Comparison of ENCODE assay signal across 7 cellular contexts in the genomic region with DNA sequence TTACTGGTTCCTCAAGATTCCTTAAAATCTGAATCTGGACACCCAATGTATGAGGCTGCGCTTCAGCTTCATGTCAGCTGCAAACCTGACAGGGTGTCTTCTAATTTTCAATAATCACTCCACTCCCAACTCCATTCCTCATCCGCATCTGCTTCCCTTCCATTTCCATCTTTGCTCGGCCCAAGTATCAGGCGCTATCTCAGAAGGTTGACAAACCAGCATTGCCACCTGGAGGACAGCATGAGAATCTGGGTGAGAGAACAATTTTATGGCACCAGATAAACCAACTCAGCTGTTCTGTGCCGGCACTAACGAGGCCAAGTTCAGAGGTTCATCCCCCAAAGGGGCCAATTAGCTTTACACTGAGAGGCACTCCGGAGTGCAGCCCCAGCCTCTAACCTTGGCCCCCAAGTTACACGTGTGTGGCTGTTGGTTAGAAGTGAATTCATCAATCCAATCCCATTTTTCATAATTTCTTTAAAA.
DNase-seq lines count a peak whose midpoint lies in the region; ATAC-seq and TF ChIP-seq lines count a peak whose summit lies in the region.

No MANE protein-coding gene starts in this region.

- no peak overlapping the region for H3K27ac Mint-ChIP-seq in WTC11

- intact Hi-C loops in Right ventricle myocardium superior (cut with DNase I) (loop anchor here (2.0 kb wide), 1 partner anchor 112 kb away; no protein-coding TSS in a partner anchor), psoas muscle (cut with DNase I) (loop anchor here (1.0 to 2.0 kb wide), 2 partner anchors 112 to 113 kb away; no protein-coding TSS in a partner anchor)

- no peak overlapping the region for H3K4me3 ChIP-seq in DND-41 (ENCODE audit: low read depth in 1 of 2, low read length in 2 of 2)
- no peak overlapping the region for H3K4me3 ChIP-seq in H7 (ENCODE audit: insufficient read depth, low read depth, low read length)
- H3K4me3 ChIP-seq in psoas muscle: no peak overlapping the region

- H3K79me2 ChIP-seq in DND-41 (ENCODE audit: insufficient read depth, low read length): no peaks in the 10 kb centered on the region

- H4K20me1 ChIP-seq in DND-41 (ENCODE audit: insufficient read depth, low read length): no peaks in the 10 kb centered on the region

- peak; percentile 6 for DNase-seq in DND-41
- DNase-seq in H7: peak; percentile 71
- peak; percentile 57 for DNase-seq in NCI-H2029 (lab: John Stamatoyannopoulos, UW)
- DNase-seq in WTC11 (ENCODE audit: low spot score): peak; percentile 41
- no peak for DNase-seq in Right ventricle myocardium superior
- peak; percentile 29 to 58 for DNase-seq in psoas muscle

- H3K27ac ChIP-seq in DND-41 (ENCODE audit: low read length) (no peak overlapping the region), psoas muscle (no peak overlapping the region)

- H3K4me1 ChIP-seq in DND-41 (ENCODE audit: insufficient read depth, low read length) (no peaks in the 10 kb centered on the region), psoas muscle (no peaks in the 10 kb centered on the region)

- peaks cover 5% of the 10 kb centered on the region for H3K27me3 ChIP-seq in DND-41 (ENCODE audit: insufficient read depth, low read length, poor library complexity)
- H3K27me3 ChIP-seq in H7 (ENCODE audit: control insufficient read depth, insufficient read depth, low read length): no peaks in the 10 kb centered on the region
- H3K27me3 ChIP-seq in psoas muscle (ENCODE audit: insufficient read depth in 3 of 3, low read length in 2 of 3): no peaks in the 10 kb centered on the region

- POLR2A ChIA-PET in WTC11 (lab: Charles Lee): no interaction called here

- no peaks in the 10 kb centered on the region for H3K36me3 Mint-ChIP-seq in WTC11

- H3K4me1 Mint-ChIP-seq in WTC11: 0 out of 2 replicates have a peak, but pooled peaks cover 2% of the 10 kb centered on the region

- peaks cover 3% of the 10 kb centered on the region; the same call in 1 of the 2 replicates for H3K27me3 Mint-ChIP-seq in WTC11 (ENCODE audit: low read depth)

- ATAC-seq in DND-41 (ENCODE audit: insufficient read depth, low read depth): no peak
- ATAC-seq in WTC11: peak; percentile 91
- ATAC-seq in Right ventricle myocardium superior (ENCODE audit: poor library complexity): peak; percentile 86
- peak; percentile 79 to 94 (median 87) for ATAC-seq in psoas muscle
- no peak for ATAC-seq in HG03439 (IDR thresholded peaks at IDR 0.05; ENCODE audit: unreplicated experiment)

- CTCF ChIA-PET in WTC11 (lab: Charles Lee): interaction anchor here (0.6 to 2.9 kb wide), 23 partner anchors 10 to 271 kb away, joined by 3 to 32 read pairs (median 5); no protein-coding TSS in a partner anchor

- H3K4me2 ChIP-seq in DND-41 (ENCODE audit: insufficient read depth, low read length): no peak overlapping the region

- no peak overlapping the region for H3K4me3 Mint-ChIP-seq in WTC11

- TF ChIP-seq CTCF in DND-41 (IDR thresholded peaks at IDR 0.05; ENCODE audit: borderline replicate concordance, extremely low read depth, low read length, poor library complexity, severe bottlenecking) (peak; percentile 52), WTC11 (IDR thresholded peaks at IDR 0.05) (peak; percentile 28; the same call in 1 of the 2 replicates), psoas muscle (IDR thresholded peaks at IDR 0.05) (peak; percentile 71)

- no peaks in the 10 kb centered on the region for H3K9me3 ChIP-seq in DND-41 (ENCODE audit: insufficient read depth, low read length, severe bottlenecking)
- H3K9me3 ChIP-seq in psoas muscle: no peaks in the 10 kb centered on the region

- WGBS in psoas muscle, 3 donors: 13 to 19% (median 16%) methylated on average over 8 of the region's 8 CpGs

- no peaks in the 10 kb centered on the region for H3K9me3 Mint-ChIP-seq in WTC11

- H3K36me3 ChIP-seq in DND-41 (ENCODE audit: insufficient read depth, low read length): no peaks in the 10 kb centered on the region
- no peaks in the 10 kb centered on the region for H3K36me3 ChIP-seq in H7 (replicated peaks; ENCODE audit: control insufficient read depth, insufficient read depth, low read length)
- no peaks in the 10 kb centered on the region for H3K36me3 ChIP-seq in psoas muscle (ENCODE audit: insufficient read depth in 1 of 2, low read depth in 1 of 2)

- no peak overlapping the region for H3K9ac ChIP-seq in DND-41 (ENCODE audit: low read depth, low read length)

- no peak overlapping the region for H2AFZ ChIP-seq in DND-41 (ENCODE audit: low read depth, low read length)

TF ChIP-seq in WTC11, 78 proteins besides CTCF, POLR2A, EP300 and RAD21:
- TF ChIP-seq PRRX2 (CRISPR knock-in tag; IDR thresholded peaks at IDR 0.05) (no peak), IRF2 (CRISPR knock-in tag; IDR thresholded peaks at IDR 0.05; ENCODE audit: borderline replicate concordance, low read depth) (no peak), MYBL2 (CRISPR knock-in tag; IDR thresholded peaks at IDR 0.05) (no peak)
- TF ChIP-seq, protein P1, sequence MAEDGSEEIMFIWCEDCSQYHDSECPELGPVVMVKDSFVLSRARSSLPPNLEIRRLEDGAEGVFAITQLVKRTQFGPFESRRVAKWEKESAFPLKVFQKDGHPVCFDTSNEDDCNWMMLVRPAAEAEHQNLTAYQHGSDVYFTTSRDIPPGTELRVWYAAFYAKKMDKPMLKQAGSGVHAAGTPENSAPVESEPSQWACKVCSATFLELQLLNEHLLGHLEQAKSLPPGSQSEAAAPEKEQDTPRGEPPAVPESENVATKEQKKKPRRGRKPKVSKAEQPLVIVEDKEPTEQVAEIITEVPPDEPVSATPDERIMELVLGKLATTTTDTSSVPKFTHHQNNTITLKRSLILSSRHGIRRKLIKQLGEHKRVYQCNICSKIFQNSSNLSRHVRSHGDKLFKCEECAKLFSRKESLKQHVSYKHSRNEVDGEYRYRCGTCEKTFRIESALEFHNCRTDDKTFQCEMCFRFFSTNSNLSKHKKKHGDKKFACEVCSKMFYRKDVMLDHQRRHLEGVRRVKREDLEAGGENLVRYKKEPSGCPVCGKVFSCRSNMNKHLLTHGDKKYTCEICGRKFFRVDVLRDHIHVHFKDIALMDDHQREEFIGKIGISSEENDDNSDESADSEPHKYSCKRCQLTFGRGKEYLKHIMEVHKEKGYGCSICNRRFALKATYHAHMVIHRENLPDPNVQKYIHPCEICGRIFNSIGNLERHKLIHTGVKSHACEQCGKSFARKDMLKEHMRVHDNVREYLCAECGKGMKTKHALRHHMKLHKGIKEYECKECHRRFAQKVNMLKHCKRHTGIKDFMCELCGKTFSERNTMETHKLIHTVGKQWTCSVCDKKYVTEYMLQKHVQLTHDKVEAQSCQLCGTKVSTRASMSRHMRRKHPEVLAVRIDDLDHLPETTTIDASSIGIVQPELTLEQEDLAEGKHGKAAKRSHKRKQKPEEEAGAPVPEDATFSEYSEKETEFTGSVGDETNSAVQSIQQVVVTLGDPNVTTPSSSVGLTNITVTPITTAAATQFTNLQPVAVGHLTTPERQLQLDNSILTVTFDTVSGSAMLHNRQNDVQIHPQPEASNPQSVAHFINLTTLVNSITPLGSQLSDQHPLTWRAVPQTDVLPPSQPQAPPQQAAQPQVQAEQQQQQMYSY (CRISPR knock-in tag; IDR thresholded peaks at IDR 0.05): peak; percentile 77
- TF ChIP-seq, protein P2, sequence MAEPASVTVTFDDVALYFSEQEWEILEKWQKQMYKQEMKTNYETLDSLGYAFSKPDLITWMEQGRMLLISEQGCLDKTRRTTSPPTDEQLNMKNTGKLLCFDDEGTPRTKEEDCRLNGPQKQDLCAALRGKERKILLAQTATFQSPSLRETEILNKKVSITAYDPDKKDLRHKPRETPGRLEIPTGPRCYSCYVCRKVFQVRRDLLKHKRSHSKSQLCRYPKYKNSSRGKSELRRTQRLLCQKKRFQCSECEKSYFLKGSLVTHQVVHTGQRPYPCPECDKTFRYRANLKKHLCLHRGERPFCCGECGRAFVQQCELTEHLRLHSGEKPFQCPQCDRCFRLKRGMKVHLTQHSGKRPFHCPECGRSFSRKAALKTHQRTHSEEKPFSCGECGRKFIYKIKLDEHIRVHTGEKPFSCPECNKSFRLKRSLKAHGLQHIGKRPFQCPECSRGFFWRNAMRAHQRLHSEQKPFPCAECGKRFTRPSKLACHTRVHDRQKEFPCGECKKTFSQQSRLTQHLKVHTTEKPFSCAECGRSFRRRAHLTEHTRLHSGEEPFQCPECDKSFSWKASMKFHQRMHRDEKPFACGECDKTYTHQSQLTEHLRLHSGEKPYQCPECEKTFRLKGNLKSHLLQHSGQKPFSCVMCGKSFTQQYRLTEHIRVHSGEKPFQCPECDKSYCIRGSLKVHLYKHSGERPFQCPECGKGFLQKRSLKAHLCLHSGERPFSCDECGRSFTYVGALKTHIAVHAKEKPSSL (CRISPR knock-in tag; conservative IDR thresholded peaks at IDR 0.05): no peak
TF ChIP-seq in WTC11: peak in this region for 1.

Comparison
In these comparisons a context has a peak if more than half of its experiments do, and no peak if none do; other contexts are left out.
1. ATAC-seq: peak in WTC11 (single experiment), Right ventricle myocardium superior (single experiment) and psoas muscle (4 of 4); none in DND-41 (single experiment) and HG03439 (single experiment).
2. Peak in every context shown above with its lines, with median percentiles within 50 percentile points of each other: CTCF ChIP-seq.